In the genomic region with DNA sequence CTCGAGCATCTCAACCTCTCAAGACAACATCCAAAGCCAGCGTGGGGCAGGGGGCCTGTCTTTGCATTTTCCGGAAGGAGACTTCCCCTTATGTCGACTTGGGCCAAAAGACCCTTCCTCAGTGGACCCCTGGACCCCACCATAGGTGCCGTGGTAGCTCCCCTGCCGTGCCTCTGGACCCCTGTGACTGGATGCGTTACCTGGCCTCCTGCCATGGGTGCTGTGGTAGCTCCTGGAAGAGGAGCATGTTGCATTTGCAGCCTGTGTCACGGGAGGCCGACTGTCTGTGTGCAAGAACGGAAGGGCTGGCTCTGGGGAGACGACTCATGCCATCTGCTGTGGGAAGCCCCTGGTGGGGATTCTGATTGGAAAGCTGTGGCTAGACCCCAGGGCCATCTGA, we compare ENCODE assay signal across 25 cellular contexts.
"Had no signal": no experiment of that assay in that cellular context is flagged by ENCODE, and none has a peak within 500 bp of the region (broad histone marks: within the 10 kb centered on the region; RNA-seq: fewer than 3 reads in every experiment).

No MANE protein-coding gene starts in this region.

- H3K27me3 Mint-ChIP-seq: stimulated activated naive CD8-positive, alpha-beta T cell treated with anti-CD3 and anti-CD28 coated beads, Interleukin-15, amount 100 ng/mL, for 72 hours had no signal

- H3K9me3 Mint-ChIP-seq: natural killer cell treated with Interleukin-12 subunit alpha and Interleukin-12 subunit beta and Interleukin-15 and Interleukin-18, amount 100 ng/mL, for 72 hours; neural crest cell had no signal

- H3K36me3 ChIP-seq: esophagus muscularis mucosa, gastroesophageal sphincter, heart right ventricle, left lung, right lobe of liver, spleen, suprapubic skin, transverse colon, vagina had no signal

- H3K27ac Mint-ChIP-seq: natural killer cell treated with Interleukin-12 subunit alpha and Interleukin-12 subunit beta and Interleukin-15 and Interleukin-18, amount 100 ng/mL, for 72 hours; progenitor cell of endocrine pancreas; stimulated activated naive B cell treated with anti-CD40 and anti-IgM and Interleukin-4, amounts not matched to agents 10 μg/mL and 1 μg/mL and 100 μg/mL, for 72 hours; stimulated activated naive CD8-positive, alpha-beta T cell treated with anti-CD3 and anti-CD28 coated beads, Interleukin-15, amount 100 ng/mL, for 72 hours had no signal

- H3K36me3 Mint-ChIP-seq: natural killer cell treated with Interleukin-12 subunit alpha and Interleukin-12 subunit beta and Interleukin-15 and Interleukin-18, amount 100 ng/mL, for 72 hours had no signal

- H3K4me1 Mint-ChIP-seq: stimulated activated naive B cell treated with anti-CD40 and anti-IgM and Interleukin-4, amounts not matched to agents 10 μg/mL and 1 μg/mL and 100 μg/mL, for 72 hours; stimulated activated naive CD8-positive, alpha-beta T cell treated with anti-CD3 and anti-CD28 coated beads, Interleukin-15, amount 100 ng/mL, for 72 hours had no signal

- H3K4me3 ChIP-seq: coronary artery, esophagus muscularis mucosa, gastroesophageal sphincter, heart right ventricle, left lung, right lobe of liver, skin epidermis, spleen, suprapubic skin, transverse colon, vagina had no signal

- DNase-seq: dermis blood vessel endothelial cell; effector memory CD4-positive, alpha-beta T cell; foreskin keratinocyte; glutamatergic neuron; heart right ventricle; hippocampal formation; left cardiac atrium; left lung; mesenchymal stem cell; midbrain; right lobe of liver; spleen; stimulated activated naive B cell treated with anti-CD40 and anti-IgM and Interleukin-4, amounts not matched to agents 10 μg/mL and 1 μg/mL and 100 μg/mL, for 72 hours; stimulated activated naive CD8-positive, alpha-beta T cell treated with anti-CD3 and anti-CD28 coated beads, Interleukin-15, amount 100 ng/mL, for 72 hours; transverse colon had no signal

- H3K27me3 ChIP-seq: foreskin keratinocyte, right lobe of liver, transverse colon, vagina had no signal

- H3K4me1 ChIP-seq: esophagus muscularis mucosa, foreskin keratinocyte, gastroesophageal sphincter, heart right ventricle, left lung, parathyroid adenoma, right lobe of liver, spleen, suprapubic skin, transverse colon, vagina had no signal

- H3K27ac ChIP-seq: coronary artery, esophagus muscularis mucosa, foreskin keratinocyte, gastroesophageal sphincter, heart right ventricle, left lung, parathyroid adenoma, right lobe of liver, skin epidermis, spleen, suprapubic skin, transverse colon, vagina had no signal

- H3K9ac ChIP-seq: parathyroid adenoma had no signal

- H3K4me3 Mint-ChIP-seq: natural killer cell treated with Interleukin-12 subunit alpha and Interleukin-12 subunit beta and Interleukin-15 and Interleukin-18, amount 100 ng/mL, for 72 hours; neural crest cell; stimulated activated naive B cell treated with anti-CD40 and anti-IgM and Interleukin-4, amounts not matched to agents 10 μg/mL and 1 μg/mL and 100 μg/mL, for 72 hours; stimulated activated naive CD8-positive, alpha-beta T cell treated with anti-CD3 and anti-CD28 coated beads, Interleukin-15, amount 100 ng/mL, for 72 hours had no signal

- H3K79me2 ChIP-seq: parathyroid adenoma had no signal

- H2AFZ ChIP-seq: parathyroid adenoma had no signal

- H3K9me3 ChIP-seq: left lung, right lobe of liver, suprapubic skin, transverse colon, vagina had no signal
